15 cellular contexts compared by ENCODE assay signal in the genomic region with DNA sequence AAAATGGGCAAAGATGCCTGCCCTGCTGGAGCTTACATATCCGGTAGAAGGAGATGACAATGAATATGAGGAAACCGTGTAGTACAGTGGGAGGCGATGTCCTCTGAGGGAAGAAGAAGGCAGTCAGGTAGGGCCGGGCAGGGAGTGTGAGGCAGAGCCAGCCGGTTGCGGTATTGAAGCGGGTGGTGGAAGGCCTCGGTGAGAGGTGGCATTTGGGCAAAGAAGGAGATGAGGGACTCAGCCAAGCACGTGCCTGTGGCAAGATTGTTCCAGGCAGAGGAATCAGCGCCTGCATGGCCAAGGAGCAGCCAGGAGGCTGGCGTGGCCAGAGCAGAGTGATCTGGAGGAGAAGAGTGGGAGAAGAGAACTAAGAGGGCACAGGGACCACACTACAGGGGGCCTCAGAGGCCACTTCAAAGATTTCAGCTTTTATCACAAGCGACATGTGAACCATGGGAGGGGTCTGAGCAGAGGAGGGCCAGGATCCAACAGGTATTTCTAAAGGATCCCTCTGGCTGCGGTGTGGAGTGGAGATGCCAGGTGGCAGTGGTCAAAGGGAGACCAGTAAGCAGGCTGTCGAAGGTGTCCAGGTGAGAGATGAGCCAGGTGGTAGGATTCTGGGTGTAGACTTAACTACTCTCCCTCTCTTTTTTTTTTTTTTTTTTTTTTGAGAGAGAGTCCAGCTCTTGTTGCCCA. TPM values are rescaled to one million over a fixed set of nuclear protein-coding genes. Genes with fewer than 3 reads are reported as not detected.
DNase-seq lines count a peak whose midpoint lies in the region; ATAC-seq, FAIRE-seq and TF ChIP-seq lines count a peak whose summit lies in the region.
"Had no signal": no experiment of that assay in that cellular context is flagged by ENCODE, and none has a peak within 500 bp of the region (broad histone marks: within the 10 kb centered on the region; RNA-seq: fewer than 3 reads in every experiment).

No MANE protein-coding gene starts in this region.

- no peak overlapping the region for H2BK20ac ChIP-seq in H9 (ENCODE audit: low read depth, low read length, poor library complexity, severe bottlenecking)

- no peak overlapping the region for H3K18ac ChIP-seq in H9 (ENCODE audit: insufficient read length, low read depth, low read length)

- H2BK12ac ChIP-seq in H9 (ENCODE audit: insufficient read length, low read depth, low read length) = no peak overlapping the region

- no peak for TF ChIP-seq CTCF in H9 (conservative IDR thresholded peaks at IDR 0.05)
- TF ChIP-seq CTCF in VCaP (conservative IDR thresholded peaks at IDR 0.05) = no peak
- no peak for TF ChIP-seq CTCF in kidney (IDR thresholded peaks at IDR 0.05; ENCODE audit: borderline replicate concordance, extremely low read depth, insufficient read depth)

- no peak overlapping the region for H3K4me2 ChIP-seq in H9 (ENCODE audit: insufficient read depth, insufficient read length, low read length)
- H3K4me2 ChIP-seq: BLaER1 had no signal

- no peaks in the 10 kb centered on the region for H3K27me3 ChIP-seq in H9 (ENCODE audit: insufficient read depth, low read length)
- H3K27me3 ChIP-seq: BLaER1, Peyer's patch had no signal

- H3K27me3 Mint-ChIP-seq in H9 (ENCODE audit: low read depth) = peaks cover 2% of the 10 kb centered on the region; the same call in 1 of the 2 replicates
- H3K27me3 Mint-ChIP-seq in activated T-cell treated with anti-CD3 and anti-CD28 coated beads, Interleukin-2, amount 50 U/mL, for 4 hours (ENCODE audit: low read depth) = peaks cover 8% of the 10 kb centered on the region

- FAIRE-seq in kidney (lab: Jason Lieb, UNC) = no peak

- no peaks in the 10 kb centered on the region for H3K79me2 ChIP-seq in H9 (ENCODE audit: insufficient read depth, low read length)

- DNase-seq in H9 = no peak
- peak; percentile 51 for DNase-seq in kidney
- peak; percentile 68 for DNase-seq in posterior vena cava (ENCODE audit: low spot score)
- no peak for DNase-seq in activated T-cell treated with anti-CD3 and anti-CD28 coated beads, Interleukin-2, amount 50 U/mL, for 4 hours
- DNase-seq in HUDEP-2 (lab: John Stamatoyannopoulos, UW; ENCODE audit: unreplicated experiment in 76 of 76) = no peak
- DNase-seq: DMS153, NCI-H1694, NCI-H446, NCI-H82, Peyer's patch, SIG-M5 had no signal

- H3K9me3 ChIP-seq in H9 (ENCODE audit: control insufficient read depth, low read depth, low read length) = no peaks in the 10 kb centered on the region
- no peaks in the 10 kb centered on the region for H3K9me3 ChIP-seq in kidney (ENCODE audit: control insufficient read depth in 1 of 2, low read length in 2 of 2)
- H3K9me3 ChIP-seq: BLaER1, HAP-1, Peyer's patch had no signal

- no peaks in the 10 kb centered on the region for H3K79me1 ChIP-seq in H9 (ENCODE audit: insufficient read depth, low read depth, low read length, poor library complexity, severe bottlenecking)

- peaks cover 3 to 8% of the 10 kb centered on the region in 2 experiments; a peak in 3 of 4 replicates for H3K4me1 Mint-ChIP-seq in H9
- no peaks in the 10 kb centered on the region for H3K4me1 Mint-ChIP-seq in activated T-cell treated with anti-CD3 and anti-CD28 coated beads, Interleukin-2, amount 50 U/mL, for 4 hours (ENCODE audit: low read depth)

- H3K9ac ChIP-seq in H9 (ENCODE audit: extremely low read depth, insufficient read length, low read length) = no peak overlapping the region
- H3K9ac ChIP-seq in kidney (ENCODE audit: low read length in 2 of 2) = no peak overlapping the region
- H3K9ac ChIP-seq: BLaER1 had no signal

- H3K36me3 Mint-ChIP-seq in H9 (ENCODE audit: insufficient read depth in 1 of 3, low read depth in 3 of 3) = peaks cover 23 to 47% (median 24%) of the 10 kb centered on the region in 3 experiments; a peak in 6 of 7 replicates
- no peaks in the 10 kb centered on the region for H3K36me3 Mint-ChIP-seq in activated T-cell treated with anti-CD3 and anti-CD28 coated beads, Interleukin-2, amount 50 U/mL, for 4 hours (ENCODE audit: insufficient read depth)

- no peak overlapping the region for H2AK5ac ChIP-seq in H9 (ENCODE audit: insufficient read length, low read length)

- no peak overlapping the region for H2BK15ac ChIP-seq in H9 (ENCODE audit: low read depth, low read length)

- H2BK120ac ChIP-seq in H9 (ENCODE audit: low read depth, low read length, poor library complexity, severe bottlenecking) = no peak overlapping the region

- peak overlapping the region in 2 of 3 experiments; percentile 35 to 62; a peak in 5 of 7 replicates for H3K27ac Mint-ChIP-seq in H9

- H3K27ac ChIP-seq in H9 (ENCODE audit: insufficient read length, low read depth, low read length) (no peak overlapping the region), VCaP (peak overlapping the region; percentile 98), kidney (ENCODE audit: low read depth in 2 of 2, low read length in 2 of 2) (no peak overlapping the region)
- H3K27ac ChIP-seq: BLaER1, Peyer's patch had no signal

- no peak for ATAC-seq in activated T-cell treated with anti-CD3 and anti-CD28 coated beads, Interleukin-2, amount 50 U/mL, for 4 hours
- ATAC-seq in HG03097 (IDR thresholded peaks at IDR 0.05; ENCODE audit: low FRiP score, unreplicated experiment) = no peak

- H3K4me3 ChIP-seq in kidney (ENCODE audit: low read length in 2 of 2) = no peak overlapping the region
- H3K4me3 ChIP-seq: BLaER1, HAP-1, Peyer's patch had no signal

- no peaks in the 10 kb centered on the region for H3K36me3 ChIP-seq in kidney (ENCODE audit: control insufficient read depth in 1 of 2, insufficient read depth in 2 of 2, low read length in 2 of 2)
- H3K36me3 ChIP-seq: Peyer's patch had no signal

- H4K8ac ChIP-seq in H9 (replicated peaks; ENCODE audit: insufficient read length, low read depth, low read length) = no peak overlapping the region

- no peaks in the 10 kb centered on the region for H3K4me1 ChIP-seq in H9 (ENCODE audit: insufficient read depth, low read length)
- H3K4me1 ChIP-seq in kidney (ENCODE audit: control insufficient read depth in 1 of 2, insufficient read depth in 1 of 2, low read depth in 1 of 2, low read length in 2 of 2) = no peaks in the 10 kb centered on the region
- H3K4me1 ChIP-seq: HAP-1, Peyer's patch had no signal

- H3K23me2 ChIP-seq in H9 (ENCODE audit: insufficient read length, low read depth, low read length, poor library complexity, severe bottlenecking) = no peaks in the 10 kb centered on the region

- H3K56ac ChIP-seq in H9 (ENCODE audit: insufficient read length, low read depth, low read length) = no peak overlapping the region

- H3K4me3 Mint-ChIP-seq in H9 = no peak overlapping the region
- no peak overlapping the region for H3K4me3 Mint-ChIP-seq in activated T-cell treated with anti-CD3 and anti-CD28 coated beads, Interleukin-2, amount 50 U/mL, for 4 hours

- H4K91ac ChIP-seq in H9 (ENCODE audit: insufficient read length, low read depth, low read length) = no peak overlapping the region

- intact Hi-C loops in kidney (cut with DNase I) (no loop called here), posterior vena cava (cut with DNase I) (no loop called here)

- H3K23ac ChIP-seq in H9 (ENCODE audit: insufficient read length, low read depth, low read length) = no peak overlapping the region

- no peak overlapping the region for H3K14ac ChIP-seq in H9 (ENCODE audit: insufficient read depth, low read length)

- H3T11ph ChIP-seq in H9 (ENCODE audit: low read length) = no peak overlapping the region

- no peak overlapping the region for H3K4ac ChIP-seq in H9 (ENCODE audit: low read depth, low read length)

- H3K9me3 Mint-ChIP-seq in H9 = no peaks in the 10 kb centered on the region
- H3K9me3 Mint-ChIP-seq in activated T-cell treated with anti-CD3 and anti-CD28 coated beads, Interleukin-2, amount 50 U/mL, for 4 hours = no peaks in the 10 kb centered on the region

- H2BK5ac ChIP-seq in H9 (ENCODE audit: insufficient read length, low read length) = no peak overlapping the region

- H4K20me1 ChIP-seq in H9 (ENCODE audit: control insufficient read depth, insufficient read depth, insufficient read length) = no peaks in the 10 kb centered on the region

- no peak overlapping the region for H2AFZ ChIP-seq in H9 (ENCODE audit: low read length)

- H4K5ac ChIP-seq in H9 (ENCODE audit: insufficient read length, low read depth, low read length) = no peak overlapping the region

- no CpG with 5 or more reads among the region's 14 CpGs for WGBS in H9 (ENCODE audit: extremely low coverage, insufficient read length, low lambda C conversion rate)

RNA-seq across cellular contexts. Expression of gene MDFI, which starts 13.8 kb away (rescaled TPM):
- 40.9 and 45.0 TPM in 2 replicates for total RNA-seq in H9 (2021)
- total RNA-seq in kidney = 16.9 TPM
- polyA plus RNA-seq in kidney (ENCODE audit: insufficient read depth, low read depth, low replicate concordance) = 2.3 TPM
- total RNA-seq in posterior vena cava = 1 to 10 TPM; 5.4 to 6.5 TPM
- total RNA-seq in activated T-cell treated with anti-CD3 and anti-CD28 coated beads, Interleukin-2, amount 50 U/mL, for 4 hours = under 1 TPM in 1 of 3 donors, not detected in 2; 0.49 TPM

Comparison
In these comparisons a context has a peak if more than half of its experiments do, and no peak if none do; other contexts are left out.
1. DNase-seq: peak in kidney (single experiment) and posterior vena cava (single experiment); none in H9 (single experiment), activated T-cell treated with anti-CD3 and anti-CD28 coated beads, Interleukin-2, amount 50 U/mL, for 4 hours (single experiment) and HUDEP-2 (0 of 76).
2. RNA of gene MDFI, which starts 13.8 kb away (total RNA-seq): 40.9 to 45.0 TPM in H9, 16.9 TPM in kidney (single experiment) and 5.4 to 6.5 TPM in posterior vena cava; 0.49 TPM in activated T-cell treated with anti-CD3 and anti-CD28 coated beads, Interleukin-2, amount 50 U/mL, for 4 hours; every median in the first group is over 4 times any median in the second.